ENCODE assay signal across 29 cellular contexts in genomic region chrX:2317527-2318055, GRCh38.
"Had no signal": no experiment of that assay in that cellular context is flagged by ENCODE, and none has a peak within 500 bp of the region (broad histone marks: within the 10 kb centered on the region; RNA-seq: fewer than 3 reads in every experiment).

No MANE protein-coding gene starts in this region.

- DNase-seq: activated CD4-positive, alpha-beta T cell treated with anti-CD3 and anti-CD28 coated beads for 48 hours; activated CD4-positive, alpha-beta T cell treated with anti-CD3 and anti-CD28 coated beads, Interleukin-2, amount 50 U/mL, for 1 hour; activated CD4-positive, alpha-beta T cell treated with anti-CD3 and anti-CD28 coated beads, Interleukin-2, amount 50 U/mL, for 48 hours; activated CD4-positive, CD25-positive, alpha-beta regulatory T cell; activated CD8-positive, alpha-beta memory T cell treated with anti-CD3 and anti-CD28 coated beads for 24 hours; activated CD8-positive, alpha-beta T cell treated with anti-CD3 and anti-CD28 coated beads for 36 hours; activated effector memory CD4-positive, alpha-beta T cell treated with Interleukin-2 at 50 U/mL for 16 hours; activated gamma-delta T cell treated with Interleukin-2 at 50 U/mL for 16 hours; activated naive CD4-positive, alpha-beta T cell treated with anti-CD3 and anti-CD28 coated beads, Interleukin-2, amount 50 U/mL, for 16 hours; activated naive CD4-positive, alpha-beta T cell treated with Interleukin-2 at 50 U/mL for 16 hours; activated T-cell treated with anti-CD3 and anti-CD28 coated beads, Interleukin-2, amount 50 U/mL, for 4 hours; amniotic stem cell; anterior cingulate cortex; brain microvascular endothelial cell; dorsolateral prefrontal cortex; effector memory CD4-positive, alpha-beta T cell; endodermal cell; foreskin fibroblast; glutamatergic neuron; T-helper 2 cell had no signal

- H3K9me3 Mint-ChIP-seq: activated CD8-positive, alpha-beta T cell treated with anti-CD3 and anti-CD28 coated beads for 36 hours; activated T-cell treated with anti-CD3 and anti-CD28 coated beads, Interleukin-2, amount 50 U/mL, for 4 hours; central memory CD8-positive, alpha-beta T cell; dendritic cell treated with granulocyte-macrophage colony-stimulating factor and Interleukin-4, amounts not matched to agents 40 ng/mL and 50 ng/mL, for 4 days had no signal

- FAIRE-seq: astrocyte, bronchial epithelial cell, frontal cortex had no signal

- H3K27me3 ChIP-seq: brain microvascular endothelial cell, dorsolateral prefrontal cortex had no signal

- H3K4me1 Mint-ChIP-seq: activated T-helper 17 cell treated with anti-CD3 and anti-CD28 coated beads, Interleukin-2, amount 50 U/mL, for 72 hours had no signal

- H3K27ac Mint-ChIP-seq: activated CD8-positive, alpha-beta T cell treated with anti-CD3 and anti-CD28 coated beads for 36 hours; activated naive CD8-positive, alpha-beta T cell; activated T-helper 17 cell treated with anti-CD3 and anti-CD28 coated beads, Interleukin-2, amount 50 U/mL, for 72 hours; dendritic cell treated with granulocyte-macrophage colony-stimulating factor and Interleukin-4, amounts not matched to agents 40 ng/mL and 50 ng/mL, for 4 days; endodermal cell had no signal

- H3K4me3 ChIP-seq: coronary artery, dorsolateral prefrontal cortex had no signal

- H3K36me3 ChIP-seq: brain microvascular endothelial cell had no signal

- H3K27ac ChIP-seq: brain microvascular endothelial cell, coronary artery, dorsolateral prefrontal cortex had no signal

- H3K27me3 Mint-ChIP-seq: activated CD8-positive, alpha-beta T cell treated with anti-CD3 and anti-CD28 coated beads for 36 hours; activated naive CD8-positive, alpha-beta T cell; activated T-helper 17 cell treated with anti-CD3 and anti-CD28 coated beads, Interleukin-2, amount 50 U/mL, for 72 hours; central memory CD8-positive, alpha-beta T cell; dendritic cell treated with granulocyte-macrophage colony-stimulating factor and Interleukin-4, amounts not matched to agents 40 ng/mL and 50 ng/mL, for 4 days had no signal

- H3K4me3 Mint-ChIP-seq: activated CD8-positive, alpha-beta T cell treated with anti-CD3 and anti-CD28 coated beads for 36 hours; activated naive CD8-positive, alpha-beta T cell; activated T-cell treated with anti-CD3 and anti-CD28 coated beads, Interleukin-2, amount 50 U/mL, for 4 hours; activated T-helper 17 cell treated with anti-CD3 and anti-CD28 coated beads, Interleukin-2, amount 50 U/mL, for 72 hours; central memory CD8-positive, alpha-beta T cell; dendritic cell treated with granulocyte-macrophage colony-stimulating factor and Interleukin-4, amounts not matched to agents 40 ng/mL and 50 ng/mL, for 4 days; endodermal cell had no signal

- ATAC-seq: activated CD8-positive, alpha-beta T cell treated with anti-CD3 and anti-CD28 coated beads for 36 hours; activated T-cell treated with anti-CD3 and anti-CD28 coated beads, Interleukin-2, amount 50 U/mL, for 4 hours; activated T-helper 17 cell treated with anti-CD3 and anti-CD28 coated beads, Interleukin-2, amount 50 U/mL, for 72 hours; esophagus mucosa had no signal
